In genomic region chr22:31155425-31155824, GRCh38 we compare ENCODE assay signal across 16 cellular contexts. TPM values are rescaled to one million over a fixed set of nuclear protein-coding genes. Genes with fewer than 3 reads are reported as not detected.
A peak's percentile ranks its signal among the peaks of the same experiment; 100 is the strongest.
DNase-seq lines count a peak whose midpoint lies in the region; ATAC-seq and TF ChIP-seq lines count a peak whose summit lies in the region.
"Had no signal": no experiment of that assay in that cellular context is flagged by ENCODE, and none has a peak within 500 bp of the region (broad histone marks: within the 10 kb centered on the region; RNA-seq: fewer than 3 reads in every experiment).

No MANE protein-coding gene starts in this region.

- 7 to 9% methylated on average over 3 of the region's 3 CpGs for WGBS in gastroesophageal sphincter (ENCODE audit: low coverage in 1 of 2), 2 donors

- peaks cover 11 to 48% (median 13%) of the 10 kb centered on the region in 3 donors for H3K4me1 ChIP-seq in gastroesophageal sphincter
- H3K4me1 ChIP-seq in stomach smooth muscle (ENCODE audit: control insufficient read depth, insufficient read depth, low read length), result peaks cover 22% of the 10 kb centered on the region
- H3K4me1 ChIP-seq: parathyroid adenoma had no signal

- no peaks in the 10 kb centered on the region for H3K9me3 Mint-ChIP-seq in effector memory CD8-positive, alpha-beta T cell
- H3K9me3 Mint-ChIP-seq: activated T-helper 1 cell treated with anti-CD3 and anti-CD28 coated beads, Interleukin-12 subunit alpha, Interleukin-12 subunit beta, Interleukin-2, Interleukin-4 antibody, amounts not matched to agents 30 ng/mL and 10 ng/mL and 1 ng/mL, durations not matched to agents 14 hours and 24 hours and 36 hours; CD4-positive, CD25-positive, alpha-beta regulatory T cell had no signal

- H3K4me3 Mint-ChIP-seq in effector memory CD8-positive, alpha-beta T cell, result no peak overlapping the region
- H3K4me3 Mint-ChIP-seq: activated T-helper 1 cell treated with anti-CD3 and anti-CD28 coated beads, Interleukin-12 subunit alpha, Interleukin-12 subunit beta, Interleukin-2, Interleukin-4 antibody, amounts not matched to agents 30 ng/mL and 10 ng/mL and 1 ng/mL, durations not matched to agents 14 hours and 24 hours and 36 hours had no signal

- TF ChIP-seq CTCF in astrocyte of the spinal cord (IDR thresholded peaks at IDR 0.05; ENCODE audit: low read depth, low read length) (no peak), gastroesophageal sphincter (IDR thresholded peaks at IDR 0.05) (peak in 1 of 4 experiments; percentile 11)

- peak; percentile 67 for ATAC-seq in gastroesophageal sphincter
- no peak for ATAC-seq in effector memory CD8-positive, alpha-beta T cell (replicated peaks)

- no peak overlapping the region for H3K27ac Mint-ChIP-seq in effector memory CD8-positive, alpha-beta T cell
- H3K27ac Mint-ChIP-seq: activated T-helper 1 cell treated with anti-CD3 and anti-CD28 coated beads, Interleukin-12 subunit alpha, Interleukin-12 subunit beta, Interleukin-2, Interleukin-4 antibody, amounts not matched to agents 30 ng/mL and 10 ng/mL and 1 ng/mL, durations not matched to agents 14 hours and 24 hours and 36 hours; CD4-positive, CD25-positive, alpha-beta regulatory T cell had no signal

- DNase-seq in ELR (ENCODE audit: low read depth) (peak; percentile 60), astrocyte of the spinal cord (ENCODE audit: low read depth, low spot score) (peak; percentile 14), Ammon's horn (ENCODE audit: low spot score) (no peak), DMS153 treated with DMSO at 0.1 percent for 48 hours (lab: John Stamatoyannopoulos, UW; ENCODE audit: unreplicated experiment) (no peak), posterior cingulate gyrus (no peak)
- DNase-seq in effector memory CD8-positive, alpha-beta T cell, result no peak
- DNase-seq: activated CD4-positive, alpha-beta T cell treated with anti-CD3 and anti-CD28 coated beads, Interleukin-2, amount 50 U/mL, for 48 hours; CD4-positive, CD25-positive, alpha-beta regulatory T cell; H7; midbrain; NCI-H2029 treated with DMSO at 0.1 percent for 48 hours; NCI-H748 treated with DMSO at 0.1 percent for 48 hours had no signal

- peaks cover 10 to 12% of the 10 kb centered on the region in 2 donors for H3K27me3 Mint-ChIP-seq in effector memory CD8-positive, alpha-beta T cell

- H3K27ac ChIP-seq in gastroesophageal sphincter (peak overlapping the region; percentile 81 to 91 (median 86)), stomach smooth muscle (ENCODE audit: low read length) (peak overlapping the region; percentile 80)
- H3K27ac ChIP-seq: parathyroid adenoma had no signal

- in situ Hi-C loops in astrocyte of the spinal cord (cut with HindIII; ENCODE audit: low sequenced_read_pairs), result no loop called here

- H3K27me3 ChIP-seq in gastroesophageal sphincter (no peaks in the 10 kb centered on the region), stomach smooth muscle (ENCODE audit: control insufficient read depth in 1 of 2, insufficient read depth in 2 of 2, low read length in 2 of 2) (no peaks in the 10 kb centered on the region)

- peaks cover 7 to 8% of the 10 kb centered on the region in 2 donors for H3K4me1 Mint-ChIP-seq in effector memory CD8-positive, alpha-beta T cell (ENCODE audit: low read depth in 2 of 2)

- peaks cover 7% of the 10 kb centered on the region for H3K36me3 Mint-ChIP-seq in effector memory CD8-positive, alpha-beta T cell (ENCODE audit: insufficient read depth)
- H3K36me3 Mint-ChIP-seq: CD4-positive, CD25-positive, alpha-beta regulatory T cell had no signal

- no peak for TF ChIP-seq EP300 in gastroesophageal sphincter (IDR thresholded peaks at IDR 0.05)

- no peak for TF ChIP-seq POLR2A in gastroesophageal sphincter (IDR thresholded peaks at IDR 0.05)

- no peaks in the 10 kb centered on the region for H3K36me3 ChIP-seq in gastroesophageal sphincter
- H3K36me3 ChIP-seq in stomach smooth muscle (ENCODE audit: control insufficient read depth in 2 of 2, insufficient read depth in 2 of 2, low read length in 2 of 2), result no peaks in the 10 kb centered on the region

- intact Hi-C loops in posterior cingulate gyrus (cut with DNase I), result no loop called here

- no peak overlapping the region for H3K4me3 ChIP-seq in astrocyte of the spinal cord (ENCODE audit: low read depth, low read length)
- no peak overlapping the region for H3K4me3 ChIP-seq in gastroesophageal sphincter
- no peak overlapping the region for H3K4me3 ChIP-seq in stomach smooth muscle (ENCODE audit: low read length in 2 of 2)

- no peaks in the 10 kb centered on the region for H3K9me3 ChIP-seq in gastroesophageal sphincter
- H3K9me3 ChIP-seq in stomach smooth muscle (ENCODE audit: control insufficient read depth in 2 of 2, low read length in 2 of 2), result no peaks in the 10 kb centered on the region

- peak overlapping the region in 1 of 2 donors; percentile 16 for H3K9ac ChIP-seq in stomach smooth muscle (ENCODE audit: low read length in 2 of 2)
- H3K9ac ChIP-seq: parathyroid adenoma had no signal

RNA-seq across cellular contexts. Expression of gene RNF185, which starts 4.6 kb away (rescaled TPM):
- total RNA-seq in gastroesophageal sphincter, result 10 to 100 TPM; 47.9 to 66.9 (median 62.5) TPM

RNA-seq across cellular contexts. Expression of gene PLA2G3, which starts 15.1 kb away (rescaled TPM):
- under 1 TPM in 3 of 4 donors, not detected in 1; 0.12 to 0.47 (median 0.22) TPM for total RNA-seq in gastroesophageal sphincter
- total RNA-seq: activated T-helper 1 cell treated with anti-CD3 and anti-CD28 coated beads, Interleukin-12 subunit alpha, Interleukin-12 subunit beta, Interleukin-2, Interleukin-4 antibody, amounts not matched to agents 30 ng/mL and 10 ng/mL and 1 ng/mL, durations not matched to agents 14 hours and 24 hours and 36 hours; CD4-positive, CD25-positive, alpha-beta regulatory T cell had no signal

RNA-seq across cellular contexts. Expression of gene INPP5J, which starts 32.7 kb away (rescaled TPM):
- total RNA-seq in gastroesophageal sphincter, result 1 to 10 TPM in 3 of 4 donors, under 1 TPM in 1; 0.54 to 5.3 (median 2.1) TPM
- total RNA-seq: activated T-helper 1 cell treated with anti-CD3 and anti-CD28 coated beads, Interleukin-12 subunit alpha, Interleukin-12 subunit beta, Interleukin-2, Interleukin-4 antibody, amounts not matched to agents 30 ng/mL and 10 ng/mL and 1 ng/mL, durations not matched to agents 14 hours and 24 hours and 36 hours; CD4-positive, CD25-positive, alpha-beta regulatory T cell had no signal

RNA-seq across cellular contexts. Expression of gene SELENOM, which starts 48.1 kb away (rescaled TPM):
- 1,000 to 10,000 TPM in 3 of 4 donors, 100 to 1,000 TPM in 1; 941 to 2,300 (median 1,432) TPM for total RNA-seq in gastroesophageal sphincter

RNA-seq across cellular contexts. Expression of gene LIMK2, which starts 56.7 kb away (rescaled TPM):
- 10 to 100 TPM; 13.4 to 19.1 (median 15.9) TPM for total RNA-seq in gastroesophageal sphincter

Comparison
In these comparisons a context has a peak if more than half of its experiments do, and no peak if none do; other contexts are left out.
1. DNase-seq: peak in ELR (single experiment) and astrocyte of the spinal cord (single experiment); none in Ammon's horn (single experiment), DMS153 treated with DMSO at 0.1 percent for 48 hours (single experiment), effector memory CD8-positive, alpha-beta T cell (0 of 3) and posterior cingulate gyrus (0 of 10).